ENCODE assay signal across 14 cellular contexts in genomic region chr2:176175729-176176074, GRCh38. TPM values are rescaled to one million over a fixed set of nuclear protein-coding genes. Genes with fewer than 3 reads are reported as not detected.
DNase-seq lines count a peak whose midpoint lies in the region; ATAC-seq and TF ChIP-seq lines count a peak whose summit lies in the region.
"Had no signal": no experiment of that assay in that cellular context is flagged by ENCODE, and none has a peak within 500 bp of the region (broad histone marks: within the 10 kb centered on the region; RNA-seq: fewer than 3 reads in every experiment).

No MANE protein-coding gene starts in this region.

- H3K27ac ChIP-seq in right atrium auricular region = no peak overlapping the region
- H3K27ac ChIP-seq: BLaER1 had no signal

- no peak overlapping the region for H3K4me3 ChIP-seq in right atrium auricular region
- H3K4me3 ChIP-seq: BLaER1, MG63 had no signal

- no peaks in the 10 kb centered on the region for H3K36me3 ChIP-seq in right atrium auricular region
- H3K36me3 ChIP-seq: BLaER1, MG63 had no signal

- no peaks in the 10 kb centered on the region for H3K9me3 ChIP-seq in right atrium auricular region
- H3K9me3 ChIP-seq: MG63 had no signal

- peaks cover 46% of the 10 kb centered on the region in 2 donors for H3K27me3 ChIP-seq in right atrium auricular region
- H3K27me3 ChIP-seq: MG63 had no signal

- intact Hi-C loops in left ventricle myocardium superior (cut with micrococcal nuclease) = no loop called here

- peak; percentile 21 for DNase-seq in right atrium auricular region (ENCODE audit: low spot score)
- no peak for DNase-seq in left ventricle myocardium superior
- peak; percentile 41 for DNase-seq in islet precursor cell
- peak; percentile 14 for DNase-seq in ureter (ENCODE audit: low spot score)
- DNase-seq in activated CD4-positive, alpha-beta T cell treated with anti-CD3 and anti-CD28 coated beads for 1 hour = no peak
- no peak for DNase-seq in NCI-H1694 (lab: John Stamatoyannopoulos, UW)
- DNase-seq: activated B cell treated with CpG ODN at 0.5 μM for 24 hours; activated CD8-positive, alpha-beta memory T cell treated with anti-CD3 and anti-CD28 coated beads for 24 hours; MG63; NCI-H2029; SHP77 had no signal

- H3K4me1 ChIP-seq in right atrium auricular region = peaks cover 0 to 25% of the 10 kb centered on the region in 2 donors
- H3K4me1 ChIP-seq: BLaER1 had no signal

- ATAC-seq in left ventricle myocardium superior = no peak

- TF ChIP-seq CTCF in right atrium auricular region (IDR thresholded peaks at IDR 0.05) = no peak

RNA-seq across cellular contexts. Expression of gene HOXD1, which starts 12.8 kb away (rescaled TPM):
- not detected for total RNA-seq in right atrium auricular region
- total RNA-seq in left ventricle myocardium superior = not detected
- 11.1 TPM for total RNA-seq in ureter
- total RNA-seq: activated B cell treated with CpG ODN at 0.5 μM for 24 hours; activated T-helper 1 cell treated with anti-CD3 and anti-CD28 coated beads, Interleukin-12 subunit alpha, Interleukin-12 subunit beta, Interleukin-2, Interleukin-4 antibody, amounts not matched to agents 30 ng/mL and 10 ng/mL and 1 ng/mL, durations not matched to agents 14 hours and 24 hours and 36 hours; bronchial epithelial cell had no signal

RNA-seq across cellular contexts. Expression of gene HOXD3, which starts 18.6 kb away (rescaled TPM):
- total RNA-seq in right atrium auricular region (not detected), left ventricle myocardium superior (0.27 TPM), ureter (28.2 TPM)
- total RNA-seq: activated B cell treated with CpG ODN at 0.5 μM for 24 hours; activated T-helper 1 cell treated with anti-CD3 and anti-CD28 coated beads, Interleukin-12 subunit alpha, Interleukin-12 subunit beta, Interleukin-2, Interleukin-4 antibody, amounts not matched to agents 30 ng/mL and 10 ng/mL and 1 ng/mL, durations not matched to agents 14 hours and 24 hours and 36 hours; bronchial epithelial cell had no signal

RNA-seq across cellular contexts. Expression of gene HOXD4, which starts 24.4 kb away (rescaled TPM):
- under 1 TPM in 1 of 2 donors, not detected in 1; 0.52 TPM for total RNA-seq in right atrium auricular region
- 0.22 TPM for total RNA-seq in left ventricle myocardium superior
- 22.4 TPM for total RNA-seq in ureter
- total RNA-seq: activated B cell treated with CpG ODN at 0.5 μM for 24 hours; activated T-helper 1 cell treated with anti-CD3 and anti-CD28 coated beads, Interleukin-12 subunit alpha, Interleukin-12 subunit beta, Interleukin-2, Interleukin-4 antibody, amounts not matched to agents 30 ng/mL and 10 ng/mL and 1 ng/mL, durations not matched to agents 14 hours and 24 hours and 36 hours; bronchial epithelial cell had no signal

RNA-seq across cellular contexts. Expression of gene HOXD8, which starts 46.2 kb away (rescaled TPM):
- 1 to 10 TPM in 1 of 2 donors, under 1 TPM in 1; 0.55 to 1.1 TPM for total RNA-seq in right atrium auricular region
- total RNA-seq in left ventricle myocardium superior = 0.92 TPM
- 41.7 TPM for total RNA-seq in ureter
- total RNA-seq: activated B cell treated with CpG ODN at 0.5 μM for 24 hours; activated T-helper 1 cell treated with anti-CD3 and anti-CD28 coated beads, Interleukin-12 subunit alpha, Interleukin-12 subunit beta, Interleukin-2, Interleukin-4 antibody, amounts not matched to agents 30 ng/mL and 10 ng/mL and 1 ng/mL, durations not matched to agents 14 hours and 24 hours and 36 hours; bronchial epithelial cell had no signal

RNA-seq across cellular contexts. Expression of gene HOXD9, which starts 53.2 kb away (rescaled TPM):
- total RNA-seq in right atrium auricular region = under 1 TPM in 1 of 2 donors, not detected in 1; 0.44 TPM
- not detected for total RNA-seq in left ventricle myocardium superior
- 19.8 TPM for total RNA-seq in ureter
- total RNA-seq: activated B cell treated with CpG ODN at 0.5 μM for 24 hours; activated T-helper 1 cell treated with anti-CD3 and anti-CD28 coated beads, Interleukin-12 subunit alpha, Interleukin-12 subunit beta, Interleukin-2, Interleukin-4 antibody, amounts not matched to agents 30 ng/mL and 10 ng/mL and 1 ng/mL, durations not matched to agents 14 hours and 24 hours and 36 hours; bronchial epithelial cell had no signal

Comparison
In these comparisons a context has a peak if more than half of its experiments do, and no peak if none do; other contexts are left out.
1. DNase-seq: peak in right atrium auricular region (single experiment), islet precursor cell (single experiment) and ureter (single experiment); none in left ventricle myocardium superior (single experiment), activated CD4-positive, alpha-beta T cell treated with anti-CD3 and anti-CD28 coated beads for 1 hour (single experiment) and NCI-H1694 (single experiment).
2. RNA of gene HOXD1, which starts 12.8 kb away (total RNA-seq): 11.1 TPM in ureter (single experiment); not detected in right atrium auricular region and not detected in left ventricle myocardium superior (single experiment); every median in the first group is over 10 times any median in the second.
3. RNA of gene HOXD3, which starts 18.6 kb away (total RNA-seq): 28.2 TPM in ureter (single experiment); 0.27 TPM in left ventricle myocardium superior (single experiment) and not detected in right atrium auricular region; every median in the first group is over 10 times any median in the second.
4. RNA of gene HOXD4, which starts 24.4 kb away (total RNA-seq): 22.4 TPM in ureter (single experiment); 0.52 TPM in right atrium auricular region and 0.22 TPM in left ventricle myocardium superior (single experiment); every median in the first group is over 10 times any median in the second.